In the genomic region with DNA sequence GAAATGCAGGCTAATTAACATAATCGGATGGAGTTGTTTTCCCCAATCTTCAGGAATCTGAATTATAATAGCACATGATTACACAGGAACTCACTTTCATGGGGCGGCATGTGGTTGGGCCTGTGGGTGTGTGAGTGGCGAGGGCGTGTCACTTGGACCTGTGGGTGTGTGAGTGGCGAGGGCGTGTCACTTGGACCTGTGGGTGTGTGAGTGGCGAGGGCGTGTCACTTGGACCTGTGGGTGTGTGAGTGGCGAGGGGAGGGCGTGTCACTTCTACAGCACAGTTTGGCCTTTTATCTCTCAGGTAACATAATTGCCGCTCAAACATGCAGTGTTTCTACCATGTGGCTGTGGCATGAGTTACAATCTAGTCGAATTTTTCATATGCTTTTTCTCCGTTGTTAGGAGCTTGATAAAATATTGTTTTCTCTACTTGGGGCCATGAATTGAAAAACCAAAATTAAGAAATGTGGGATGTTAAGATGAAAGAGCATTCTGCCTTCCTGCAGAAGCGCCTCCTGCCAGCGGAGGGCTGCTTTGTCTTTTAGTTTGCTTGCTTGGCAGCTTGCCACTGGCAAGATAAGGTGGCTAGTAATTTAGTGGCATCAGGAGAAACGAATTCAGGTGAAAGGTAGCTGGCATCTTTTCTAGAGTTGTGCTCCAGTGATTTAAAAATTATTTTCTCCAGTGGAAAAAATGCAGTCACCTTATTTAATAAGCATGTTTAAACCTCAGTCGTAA, we compare ENCODE assay signal across 9 cellular contexts. TPM values are rescaled to one million over a fixed set of nuclear protein-coding genes. Genes with fewer than 3 reads are reported as not detected.
A peak's percentile ranks its signal among the peaks of the same experiment; 100 is the strongest.
DNase-seq lines count a peak whose midpoint lies in the region; ATAC-seq and TF ChIP-seq lines count a peak whose summit lies in the region.
"Had no signal": no experiment of that assay in that cellular context is flagged by ENCODE, and none has a peak within 500 bp of the region (broad histone marks: within the 10 kb centered on the region; RNA-seq: fewer than 3 reads in every experiment).

No MANE protein-coding gene starts in this region.

- no peak overlapping the region for H2AFZ ChIP-seq in HCT116 (ENCODE audit: low read depth, low read length, poor library complexity, severe bottlenecking)

- H3K79me2 ChIP-seq in HCT116 (ENCODE audit: insufficient read depth, low read length): peaks cover 100% of the 10 kb centered on the region

- no peak for DNase-seq in HCT116 (ENCODE audit: low read depth, low spot score)
- peak; percentile 64 for DNase-seq in NCI-H748 treated with DMSO at 0.1 percent for 48 hours (lab: John Stamatoyannopoulos, UW)
- DNase-seq in adrenal gland: peak in 4 of 7 donors; percentile 56 to 72 (median 65)
- DNase-seq in neural crest cell (ENCODE audit: low read depth, low spot score): no peak
- no peak for DNase-seq in mesenteric fat pad (ENCODE audit: low spot score)
- DNase-seq in anterior cingulate cortex (lab: John Stamatoyannopoulos, UW): no peak
- DNase-seq: activated CD4-positive, CD25-positive, alpha-beta regulatory T cell had no signal

- H4K20me1 ChIP-seq in HCT116 (ENCODE audit: insufficient read depth): peaks cover 50% of the 10 kb centered on the region; the same call in 1 of the 2 replicates

- RAD21 ChIA-PET in HCT116 (lab: Charles Lee; ENCODE audit: low non-redundant PET in 1 of 2, low total read pairs in 2 of 2, uncharacterized antibody in 2 of 2, unreplicated experiment in 2 of 2): no interaction called here

- WGBS in adrenal gland, 4 donors: 66 to 72% (median 70%) methylated on average over 17 of the region's 17 CpGs

- no peaks in the 10 kb centered on the region for H3K9me3 Mint-ChIP-seq in neural crest cell

- H3K36me3 ChIP-seq in HCT116 (ENCODE audit: control insufficient read depth in 1 of 2, insufficient read depth in 2 of 2, low read length in 2 of 2): peaks cover 0 to 19% of the 10 kb centered on the region in 2 experiments; a peak in 1 of 4 replicates
- H3K36me3 ChIP-seq in adrenal gland (replicated peaks in 1 of 2): no peaks in the 10 kb centered on the region

- no peak overlapping the region for H3K9ac ChIP-seq in HCT116 (ENCODE audit: low read length)

- H3K27ac ChIP-seq in HCT116 (ENCODE audit: low read depth, low read length) (peak overlapping the region; percentile 12; the same call in 1 of the 2 replicates), adrenal gland (no peak overlapping the region)

- H3K9me2 ChIP-seq in HCT116 (ENCODE audit: insufficient read depth): no peaks in the 10 kb centered on the region

- TF ChIP-seq CTCF in HCT116 (IDR thresholded peaks at IDR 0.05 in 2 of 3, conservative IDR thresholded peaks at IDR 0.05 in 1 of 3; ENCODE audit: borderline replicate concordance in 1 of 3, insufficient read depth in 1 of 3, low read depth in 2 of 3, low read length in 2 of 3) (peak in 1 of 3 experiments; percentile 27; a peak in 1 of 6 replicates), adrenal gland (IDR thresholded peaks at IDR 0.05) (peak in 3 of 6 experiments; percentile 8 to 26 (median 13)), neural crest cell (conservative IDR thresholded peaks at IDR 0.05) (peak; percentile 19)

- BruUV-seq in HCT116 (replicated peaks; lab: Mats Ljungman, UMichigan): TSS peak; percentile 17

- TF ChIP-seq RAD21 in HCT116 (IDR thresholded peaks at IDR 0.05; ENCODE audit: low read depth): no peak

- H3K4me1 Mint-ChIP-seq in neural crest cell: peaks cover 35% of the 10 kb centered on the region

- peak overlapping the region; percentile 7; the same call in 1 of the 2 replicates for H3K4me2 ChIP-seq in HCT116 (ENCODE audit: low read length)

- no peak overlapping the region for H3K4me3 ChIP-seq in HCT116 (replicated peaks in 1 of 2; ENCODE audit: low read depth in 1 of 2, low read length in 2 of 2)
- H3K4me3 ChIP-seq in adrenal gland: no peak overlapping the region

- H3K4me3 Mint-ChIP-seq in neural crest cell: no peak overlapping the region

- ATAC-seq in HCT116 (peak; percentile 25), HG02610 (IDR thresholded peaks at IDR 0.05; ENCODE audit: unreplicated experiment) (no peak), GM21515 (IDR thresholded peaks at IDR 0.05; ENCODE audit: unreplicated experiment) (no peak)

- no peak overlapping the region for H3K27ac Mint-ChIP-seq in neural crest cell (ENCODE audit: unreplicated experiment)

- POLR2A ChIA-PET in HCT116 (lab: Charles Lee): no interaction called here

- H3K27me3 ChIP-seq in HCT116 (ENCODE audit: insufficient read depth, low read length): no peaks in the 10 kb centered on the region
- no peaks in the 10 kb centered on the region for H3K27me3 ChIP-seq in adrenal gland

- H3K4me1 ChIP-seq in HCT116 (ENCODE audit: control insufficient read depth in 1 of 2, insufficient read depth in 2 of 2, low read length in 2 of 2): peaks cover 45 to 62% of the 10 kb centered on the region in 2 experiments
- peaks cover 0 to 32% of the 10 kb centered on the region in 2 donors for H3K4me1 ChIP-seq in adrenal gland (replicated peaks in 1 of 2)

- no peaks in the 10 kb centered on the region for H3K27me3 Mint-ChIP-seq in neural crest cell (ENCODE audit: low read depth)

- H3K9me3 ChIP-seq in HCT116 (ENCODE audit: control insufficient read depth in 1 of 2, insufficient read depth in 1 of 2, low read depth in 1 of 2, low read length in 2 of 2) (no peaks in the 10 kb centered on the region), adrenal gland (replicated peaks in 1 of 3) (no peaks in the 10 kb centered on the region)

- intact Hi-C loops in HCT116 (cut with micrococcal nuclease): no loop called here
- intact Hi-C loops in adrenal gland (cut with DNase I): loop anchor here in 1 of 2 donors (5.0 kb wide), 1 partner anchor 229 kb away; no protein-coding TSS in a partner anchor

- CTCF ChIA-PET in HCT116 (lab: Charles Lee): interaction anchor here (0.8 to 5.8 kb wide), 3 partner anchors 11 to 64 kb away, joined by 4 to 67 read pairs (median 6); no protein-coding TSS in a partner anchor

- TF ChIP-seq POLR2A in HCT116 (IDR thresholded peaks at IDR 0.05; ENCODE audit: borderline replicate concordance, extremely low read depth, insufficient read depth, insufficient read length) (no peak), adrenal gland (IDR thresholded peaks at IDR 0.05) (no peak)

- no peaks in the 10 kb centered on the region for H3K36me3 Mint-ChIP-seq in neural crest cell (ENCODE audit: low read depth)

TF ChIP-seq in HCT116, 20 proteins besides CTCF, POLR2A, EP300 and RAD21 (continues in another document):
- TF ChIP-seq FOSL1 (IDR thresholded peaks at IDR 0.05; ENCODE audit: low read depth) (no peak), JUND (IDR thresholded peaks at IDR 0.05) (no peak), ZNF274 (IDR thresholded peaks at IDR 0.05; ENCODE audit: low read depth, low read length) (no peak), POLR2AphosphoS5 (IDR thresholded peaks at IDR 0.05; ENCODE audit: low read depth, low read length) (no peak), EZH2 (IDR thresholded peaks at IDR 0.05) (no peak), TCF7L2 (IDR thresholded peaks at IDR 0.05; ENCODE audit: borderline replicate concordance, extremely low read depth, insufficient read depth, insufficient read length) (no peak), SRF (IDR thresholded peaks at IDR 0.05; ENCODE audit: low read depth) (no peak), ZFX (IDR thresholded peaks at IDR 0.05) (no peak), YY1 (IDR thresholded peaks at IDR 0.05; ENCODE audit: extremely low read depth, insufficient replicate concordance, low read depth, low read length) (no peak), CBX3 (IDR thresholded peaks at IDR 0.05; ENCODE audit: low read depth) (no peak), EGR1 (IDR thresholded peaks at IDR 0.05; ENCODE audit: low read depth) (peak; percentile 59), EZH2phosphoT487 (IDR thresholded peaks at IDR 0.05; ENCODE audit: borderline replicate concordance) (no peak), SIN3A (IDR thresholded peaks at IDR 0.05; ENCODE audit: low read depth) (no peak)
- TF ChIP-seq, protein P1, sequence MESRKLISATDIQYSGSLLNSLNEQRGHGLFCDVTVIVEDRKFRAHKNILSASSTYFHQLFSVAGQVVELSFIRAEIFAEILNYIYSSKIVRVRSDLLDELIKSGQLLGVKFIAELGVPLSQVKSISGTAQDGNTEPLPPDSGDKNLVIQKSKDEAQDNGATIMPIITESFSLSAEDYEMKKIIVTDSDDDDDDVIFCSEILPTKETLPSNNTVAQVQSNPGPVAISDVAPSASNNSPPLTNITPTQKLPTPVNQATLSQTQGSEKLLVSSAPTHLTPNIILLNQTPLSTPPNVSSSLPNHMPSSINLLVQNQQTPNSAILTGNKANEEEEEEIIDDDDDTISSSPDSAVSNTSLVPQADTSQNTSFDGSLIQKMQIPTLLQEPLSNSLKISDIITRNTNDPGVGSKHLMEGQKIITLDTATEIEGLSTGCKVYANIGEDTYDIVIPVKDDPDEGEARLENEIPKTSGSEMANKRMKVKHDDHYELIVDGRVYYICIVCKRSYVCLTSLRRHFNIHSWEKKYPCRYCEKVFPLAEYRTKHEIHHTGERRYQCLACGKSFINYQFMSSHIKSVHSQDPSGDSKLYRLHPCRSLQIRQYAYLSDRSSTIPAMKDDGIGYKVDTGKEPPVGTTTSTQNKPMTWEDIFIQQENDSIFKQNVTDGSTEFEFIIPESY (IDR thresholded peaks at IDR 0.05; ENCODE audit: extremely low read depth, insufficient replicate concordance, low read length): no peak
- TF ChIP-seq, protein P2, sequence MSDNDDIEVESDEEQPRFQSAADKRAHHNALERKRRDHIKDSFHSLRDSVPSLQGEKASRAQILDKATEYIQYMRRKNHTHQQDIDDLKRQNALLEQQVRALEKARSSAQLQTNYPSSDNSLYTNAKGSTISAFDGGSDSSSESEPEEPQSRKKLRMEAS (IDR thresholded peaks at IDR 0.05): peak; percentile 28; the same call in 1 of the 2 replicates

RNA-seq across cellular contexts. Expression of gene USP10, which starts 36.2 kb away (rescaled TPM):
- total RNA-seq in HCT116 (2021; ENCODE audit: unreplicated experiment): 175 TPM
- 141 and 170 TPM in 2 replicates for polyA plus RNA-seq in HCT116 (2012)
- total RNA-seq in adrenal gland: 100 to 1,000 TPM in 1 of 8 donors, 10 to 100 TPM in 7; 38.5 to 110 (median 65.0) TPM
- 100 to 1,000 TPM in 1 of 3 donors, 10 to 100 TPM in 2; 16.2 to 154 (median 18.2) TPM for polyA plus RNA-seq in adrenal gland
- total RNA-seq in neural crest cell: 149 and 150 TPM in 2 replicates
- 86.0 TPM for total RNA-seq in mesenteric fat pad

Comparison
In these comparisons a context has a peak if more than half of its experiments do, and no peak if none do; other contexts are left out.
1. DNase-seq: peak in NCI-H748 treated with DMSO at 0.1 percent for 48 hours (single experiment) and adrenal gland (4 of 7); none in HCT116 (single experiment), neural crest cell (single experiment), mesenteric fat pad (single experiment) and anterior cingulate cortex (0 of 58).